In genomic region chr20:6767166-6767535, GRCh38 we compare ENCODE assay signal across 7 cellular contexts. TPM values are rescaled to one million over a fixed set of nuclear protein-coding genes. Genes with fewer than 3 reads are reported as not detected.
DNase-seq lines count a peak whose midpoint lies in the region; ATAC-seq, FAIRE-seq and TF ChIP-seq lines count a peak whose summit lies in the region.

No MANE protein-coding gene starts in this region.

- peak overlapping the region; percentile 44 to 64 for H3K4me3 Mint-ChIP-seq in stimulated activated naive B cell treated with anti-CD40 and anti-IgM and Interleukin-4, amounts not matched to agents 10 μg/mL and 1 μg/mL and 100 μg/mL, for 72 hours

- H3K4me3 ChIP-seq in HL-60 (replicated peaks; ENCODE audit: insufficient read depth, low read length) (peak overlapping the region; percentile 42), ascending aorta (peak overlapping the region; percentile 86 to 87), kidney (ENCODE audit: low read length in 2 of 2) (peak overlapping the region; percentile 66 to 72)

- H3K9ac ChIP-seq in kidney (ENCODE audit: low read length in 2 of 2): peak overlapping the region in 1 of 2 donors; percentile 51

- ATAC-seq in stimulated activated naive B cell treated with anti-CD40 and anti-IgM and Interleukin-4, amounts not matched to agents 10 μg/mL and 1 μg/mL and 100 μg/mL, for 72 hours (replicated peaks): no peak
- ATAC-seq in GM21360 (IDR thresholded peaks at IDR 0.05; ENCODE audit: unreplicated experiment): no peak
- ATAC-seq in GM21529 (IDR thresholded peaks at IDR 0.05; ENCODE audit: unreplicated experiment): no peak

- TF ChIP-seq CTCF in HL-60 (IDR thresholded peaks at IDR 0.05; ENCODE audit: insufficient read depth, low read length) (no peak), ascending aorta (IDR thresholded peaks at IDR 0.05) (no peak), kidney (IDR thresholded peaks at IDR 0.05; ENCODE audit: borderline replicate concordance, extremely low read depth, insufficient read depth) (no peak)

- H3K27me3 Mint-ChIP-seq in stimulated activated naive B cell treated with anti-CD40 and anti-IgM and Interleukin-4, amounts not matched to agents 10 μg/mL and 1 μg/mL and 100 μg/mL, for 72 hours: peaks cover 36 to 53% of the 10 kb centered on the region in 2 donors

- H3K9me3 Mint-ChIP-seq in stimulated activated naive B cell treated with anti-CD40 and anti-IgM and Interleukin-4, amounts not matched to agents 10 μg/mL and 1 μg/mL and 100 μg/mL, for 72 hours: no peaks in the 10 kb centered on the region

- H3K9me3 ChIP-seq in ascending aorta (no peaks in the 10 kb centered on the region), kidney (ENCODE audit: control insufficient read depth in 1 of 2, low read length in 2 of 2) (no peaks in the 10 kb centered on the region)

- DNase-seq in HL-60 (ENCODE audit: low read depth in 1 of 2, low spot score in 1 of 2): no peak
- no peak for DNase-seq in ascending aorta (ENCODE audit: low spot score in 2 of 2)
- DNase-seq in kidney: no peak
- DNase-seq in stimulated activated naive B cell treated with anti-CD40 and anti-IgM and Interleukin-4, amounts not matched to agents 10 μg/mL and 1 μg/mL and 100 μg/mL, for 72 hours: no peak
- DNase-seq in islet precursor cell: no peak

- H3K27ac ChIP-seq in HL-60 (replicated peaks) (no peak overlapping the region), ascending aorta (peak overlapping the region; percentile 52), kidney (ENCODE audit: low read depth in 2 of 2, low read length in 2 of 2) (peak overlapping the region in 1 of 2 donors; percentile 15)

- H3K4me1 ChIP-seq in ascending aorta: peaks cover 3 to 8% of the 10 kb centered on the region in 2 donors
- H3K4me1 ChIP-seq in kidney (ENCODE audit: control insufficient read depth in 1 of 2, insufficient read depth in 1 of 2, low read depth in 1 of 2, low read length in 2 of 2): peaks cover 0 to 11% of the 10 kb centered on the region in 2 donors

- H3K27ac Mint-ChIP-seq in stimulated activated naive B cell treated with anti-CD40 and anti-IgM and Interleukin-4, amounts not matched to agents 10 μg/mL and 1 μg/mL and 100 μg/mL, for 72 hours: no peak overlapping the region

- FAIRE-seq in kidney (lab: Jason Lieb, UNC): no peak

- intact Hi-C loops in ascending aorta (cut with DNase I) (loop anchor here (1.0 to 10.0 kb wide), 7 partner anchors 63 to 1248 kb away; partner anchors contain the start of gene TMX4), kidney (cut with DNase I) (no loop called here)

- H3K36me3 Mint-ChIP-seq in stimulated activated naive B cell treated with anti-CD40 and anti-IgM and Interleukin-4, amounts not matched to agents 10 μg/mL and 1 μg/mL and 100 μg/mL, for 72 hours: no peaks in the 10 kb centered on the region

- H3K36me3 ChIP-seq in ascending aorta (no peaks in the 10 kb centered on the region), kidney (ENCODE audit: control insufficient read depth in 1 of 2, insufficient read depth in 2 of 2, low read length in 2 of 2) (no peaks in the 10 kb centered on the region)

- H3K27me3 ChIP-seq in HL-60 (ENCODE audit: insufficient read depth, poor library complexity, severe bottlenecking) (peaks cover 38% of the 10 kb centered on the region), ascending aorta (no peaks in the 10 kb centered on the region)

- peaks cover 10 to 18% of the 10 kb centered on the region in 2 donors for H3K4me1 Mint-ChIP-seq in stimulated activated naive B cell treated with anti-CD40 and anti-IgM and Interleukin-4, amounts not matched to agents 10 μg/mL and 1 μg/mL and 100 μg/mL, for 72 hours

RNA-seq across cellular contexts. Expression of gene BMP2, which starts 0.3 kb away (rescaled TPM):
- total RNA-seq in ascending aorta (31.1 TPM), kidney (8.7 TPM)
- polyA plus RNA-seq in kidney (ENCODE audit: insufficient read depth, low read depth, low replicate concordance): 3.3 TPM
